ENCODE assay signal across 8 cellular contexts in genomic region chr1:203278087-203278884, GRCh38. TPM values are rescaled to one million over a fixed set of nuclear protein-coding genes. Genes with fewer than 3 reads are reported as not detected.
DNase-seq lines count a peak whose midpoint lies in the region; ATAC-seq, FAIRE-seq and TF ChIP-seq lines count a peak whose summit lies in the region.

No MANE protein-coding gene starts in this region.

- no peaks in the 10 kb centered on the region for H3K27me3 Mint-ChIP-seq in activated naive CD8-positive, alpha-beta T cell treated with anti-CD3 and anti-CD28 coated beads, Interleukin-2, amount 10 ng/mL, durations not matched to agents 7 days and 5 days

- peak overlapping the region; percentile 99 for H3K4me2 ChIP-seq in DOHH2 (ENCODE audit: low read length)

- H3K9me3 Mint-ChIP-seq in activated naive CD8-positive, alpha-beta T cell treated with anti-CD3 and anti-CD28 coated beads, Interleukin-2, amount 10 ng/mL, durations not matched to agents 7 days and 5 days: no peaks in the 10 kb centered on the region

- POLR2A ChIA-PET in activated naive CD8-positive, alpha-beta T cell treated with anti-CD3 and anti-CD28 coated beads, Interleukin-2, amount 10 ng/mL, durations not matched to agents 7 days and 5 days (lab: Charles Lee): interaction anchor here (1.2 to 8.1 kb wide), 6 partner anchors 11 to 62 kb away, joined by 3 to 145 read pairs (median 30); partner anchors contain the start of gene BTG2

- H3K4me1 ChIP-seq in DOHH2 (ENCODE audit: control insufficient read depth, low read length) (peaks cover 91% of the 10 kb centered on the region), small intestine (ENCODE audit: control insufficient read depth in 2 of 2, insufficient read depth in 1 of 2, low read depth in 1 of 2, low read length in 1 of 2) (peaks cover 7 to 11% of the 10 kb centered on the region in 2 donors)

- H3K9me3 ChIP-seq in DOHH2 (ENCODE audit: control insufficient read depth, insufficient read depth, low read length) (no peaks in the 10 kb centered on the region), small intestine (ENCODE audit: control insufficient read depth, low read depth) (no peaks in the 10 kb centered on the region)

- no peak for TF ChIP-seq CTCF in DOHH2 (IDR thresholded peaks at IDR 0.05; ENCODE audit: low read depth, low read length, poor library complexity, severe bottlenecking)
- TF ChIP-seq CTCF in omental fat pad (IDR thresholded peaks at IDR 0.05): no peak

- H3K36me3 ChIP-seq in DOHH2 (ENCODE audit: control insufficient read depth, low read length) (no peaks in the 10 kb centered on the region), small intestine (ENCODE audit: control insufficient read depth in 2 of 2, insufficient read depth in 2 of 2, low read length in 2 of 2) (no peaks in the 10 kb centered on the region)

- H3K27me3 ChIP-seq in DOHH2 (ENCODE audit: control insufficient read depth, low read length) (no peaks in the 10 kb centered on the region), small intestine (ENCODE audit: control insufficient read depth in 2 of 2, insufficient read depth in 2 of 2, low read length in 2 of 2) (no peaks in the 10 kb centered on the region)

- peak; percentile 46 for ATAC-seq in activated naive CD8-positive, alpha-beta T cell treated with anti-CD3 and anti-CD28 coated beads, Interleukin-2, amount 10 ng/mL, durations not matched to agents 7 days and 5 days (ENCODE audit: low read depth)
- peak; percentile 82 for ATAC-seq in omental fat pad (ENCODE audit: low FRiP score)
- ATAC-seq in GM18861 (IDR thresholded peaks at IDR 0.05; ENCODE audit: unreplicated experiment): no peak
- ATAC-seq in HG02642 (IDR thresholded peaks at IDR 0.05; ENCODE audit: poor library complexity, unreplicated experiment): no peak

- peak overlapping the region; percentile 72 for H3K27ac ChIP-seq in DOHH2 (ENCODE audit: low read depth, low read length)
- H3K27ac ChIP-seq in small intestine (ENCODE audit: low read depth in 1 of 2, low read length in 1 of 2): peak overlapping the region in 1 of 2 donors; percentile 83

- no peaks in the 10 kb centered on the region for H3K36me3 Mint-ChIP-seq in activated naive CD8-positive, alpha-beta T cell treated with anti-CD3 and anti-CD28 coated beads, Interleukin-2, amount 10 ng/mL, durations not matched to agents 7 days and 5 days

- H3K9me2 ChIP-seq in DOHH2 (replicated peaks; ENCODE audit: control insufficient read depth, low read length): no peaks in the 10 kb centered on the region

- FAIRE-seq in small intestine (lab: Jason Lieb, UNC): no peak

- H3K4me3 ChIP-seq in DOHH2 (ENCODE audit: low read length) (peak overlapping the region; percentile 68), small intestine (ENCODE audit: low read depth in 1 of 2, low read length in 2 of 2) (no peak overlapping the region)

- H3K4me3 Mint-ChIP-seq in activated naive CD8-positive, alpha-beta T cell treated with anti-CD3 and anti-CD28 coated beads, Interleukin-2, amount 10 ng/mL, durations not matched to agents 7 days and 5 days: peak overlapping the region; percentile 59

- DNase-seq in NCI-H1417 (lab: John Stamatoyannopoulos, UW): peak; percentile 75 to 83 (median 82)
- DNase-seq in activated naive CD8-positive, alpha-beta T cell treated with anti-CD3 and anti-CD28 coated beads, Interleukin-2, amount 10 ng/mL, durations not matched to agents 7 days and 5 days: no peak
- peak; percentile 80 to 97 (median 91) for DNase-seq in head of caudate nucleus
- DNase-seq in omental fat pad (ENCODE audit: low spot score): no peak
- DNase-seq in small intestine: no peak

- H3K4me1 Mint-ChIP-seq in activated naive CD8-positive, alpha-beta T cell treated with anti-CD3 and anti-CD28 coated beads, Interleukin-2, amount 10 ng/mL, durations not matched to agents 7 days and 5 days: peaks cover 58% of the 10 kb centered on the region

- intact Hi-C loops in head of caudate nucleus (cut with DNase I): no loop called here

- peak overlapping the region; percentile 65 for H3K27ac Mint-ChIP-seq in activated naive CD8-positive, alpha-beta T cell treated with anti-CD3 and anti-CD28 coated beads, Interleukin-2, amount 10 ng/mL, durations not matched to agents 7 days and 5 days

- WGBS in small intestine, 3 donors: 13 to 24% (median 15%) methylated on average over 13 of the region's 13 CpGs

- H3F3A ChIP-seq in DOHH2 (ENCODE audit: control insufficient read depth, insufficient read depth): peaks cover 30% of the 10 kb centered on the region

- 0 out of 2 replicates have a peak, but pooled peaks cover 2% of the 10 kb centered on the region for H3K79me2 ChIP-seq in DOHH2 (ENCODE audit: control insufficient read depth, low read length)

- no peaks in the 10 kb centered on the region for H4K20me1 ChIP-seq in DOHH2 (ENCODE audit: control insufficient read depth, insufficient read depth, low read depth, low read length)

RNA-seq across cellular contexts. Expression of gene BTG2, which starts 27.0 kb away (rescaled TPM):
- 10 to 100 TPM; 90.3 to 99.8 TPM for total RNA-seq in activated naive CD8-positive, alpha-beta T cell treated with anti-CD3 and anti-CD28 coated beads, Interleukin-2, amount 10 ng/mL, durations not matched to agents 7 days and 5 days
- 100 to 1,000 TPM in 3 of 4 donors, 10 to 100 TPM in 1; 76.3 to 654 (median 238) TPM for total RNA-seq in omental fat pad
- 100 to 1,000 TPM in 1 of 3 donors, 10 to 100 TPM in 2; 15.9 to 101 (median 23.5) TPM for polyA plus RNA-seq in small intestine

RNA-seq across cellular contexts. Expression of gene CHIT1, which starts 48.8 kb away (rescaled TPM):
- total RNA-seq in activated naive CD8-positive, alpha-beta T cell treated with anti-CD3 and anti-CD28 coated beads, Interleukin-2, amount 10 ng/mL, durations not matched to agents 7 days and 5 days: 1 to 10 TPM in 1 of 2 experiments, under 1 TPM in 1; 0.67 to 1.0 TPM
- total RNA-seq in omental fat pad: 10 to 100 TPM in 1 of 4 donors, 1 to 10 TPM in 2, under 1 TPM in 1; 0.19 to 17.7 (median 2.3) TPM
- polyA plus RNA-seq in small intestine: under 1 TPM in 1 of 3 donors, not detected in 2; 0.43 TPM

Comparison
In these comparisons a context has a peak if more than half of its experiments do, and no peak if none do; other contexts are left out.
1. DNase-seq: peak in NCI-H1417 (3 of 3) and head of caudate nucleus (42 of 42); none in activated naive CD8-positive, alpha-beta T cell treated with anti-CD3 and anti-CD28 coated beads, Interleukin-2, amount 10 ng/mL, durations not matched to agents 7 days and 5 days (single experiment), omental fat pad (single experiment) and small intestine (single experiment).
2. ATAC-seq: peak in activated naive CD8-positive, alpha-beta T cell treated with anti-CD3 and anti-CD28 coated beads, Interleukin-2, amount 10 ng/mL, durations not matched to agents 7 days and 5 days (single experiment) and omental fat pad (single experiment); none in GM18861 (single experiment) and HG02642 (single experiment).